In genomic region chr12:13208533-13209278, GRCh38 we compare ENCODE assay signal across 8 cellular contexts. TPM values are rescaled to one million over a fixed set of nuclear protein-coding genes. Genes with fewer than 3 reads are reported as not detected.
DNase-seq lines count a peak whose midpoint lies in the region; ATAC-seq and TF ChIP-seq lines count a peak whose summit lies in the region.

No MANE protein-coding gene starts in this region.

- H3K27ac ChIP-seq in AG04450 (ENCODE audit: low read depth, low read length) (no peak overlapping the region), ascending aorta (no peak overlapping the region), liver (ENCODE audit: low read depth in 1 of 2, low read length in 2 of 2) (no peak overlapping the region)

- H3K9ac ChIP-seq in liver (ENCODE audit: low read depth in 1 of 2, low read length in 2 of 2) = no peak overlapping the region

- H3K27me3 ChIP-seq in AG04450 (ENCODE audit: control insufficient read depth, insufficient read depth, low read length) (no peaks in the 10 kb centered on the region), ascending aorta (no peaks in the 10 kb centered on the region), liver (ENCODE audit: control insufficient read depth in 4 of 4, insufficient read depth in 4 of 4, low read length in 3 of 4) (peaks cover 0 to 2% (median 0%) of the 10 kb centered on the region in 4 donors)

- no peak for DNase-seq in AG04450 (ENCODE audit: low read depth, low spot score)
- DNase-seq in HFF-Myc (ENCODE audit: extremely low read depth, low read depth) = no peak
- DNase-seq in ascending aorta (ENCODE audit: low spot score in 2 of 2) = no peak
- DNase-seq in HuH-7 (ENCODE audit: low spot score) = no peak
- no peak for DNase-seq in activated effector memory CD4-positive, alpha-beta T cell treated with Interleukin-2 at 50 U/mL for 16 hours
- DNase-seq in SIG-M5 (lab: John Stamatoyannopoulos, UW) = no peak

- WGBS in liver = 68% methylated on average over 7 of the region's 7 CpGs

- CTCF ChIA-PET in AG04450 (lab: Charles Lee) = interaction anchor here (0.5 to 7.1 kb wide), 8 partner anchors 11 to 294 kb away, joined by 3 to 84 read pairs (median 3); no protein-coding TSS in a partner anchor

- POLR2A ChIA-PET in AG04450 (lab: Yijun Ruan, JAX) = interaction anchor here (0.8 kb wide), 1 partner anchor 111 kb away, joined by 9 read pairs; no protein-coding TSS in a partner anchor

- peaks cover 2 to 13% of the 10 kb centered on the region in 2 donors for H3K36me3 ChIP-seq in ascending aorta
- H3K36me3 ChIP-seq in liver (ENCODE audit: control insufficient read depth in 4 of 4, insufficient read depth in 3 of 4, low read depth in 1 of 4, low read length in 3 of 4) = no peaks in the 10 kb centered on the region

- H3K4me3 ChIP-seq in AG04450 (ENCODE audit: low read depth, low read length) = no peak overlapping the region
- no peak overlapping the region for H3K4me3 ChIP-seq in HFF-Myc (replicated peaks; ENCODE audit: low read depth, low read length)
- H3K4me3 ChIP-seq in ascending aorta = no peak overlapping the region
- H3K4me3 ChIP-seq in liver (ENCODE audit: low read depth in 1 of 3, low read length in 3 of 3) = no peak overlapping the region

- intact Hi-C loops in ascending aorta (cut with DNase I) = no loop called here

- H3K9me3 ChIP-seq in AG04450 (ENCODE audit: control insufficient read depth, insufficient read depth, low read length) = no peaks in the 10 kb centered on the region
- H3K9me3 ChIP-seq in ascending aorta = no peaks in the 10 kb centered on the region
- no peaks in the 10 kb centered on the region for H3K9me3 ChIP-seq in liver (ENCODE audit: control insufficient read depth in 4 of 4, low read length in 3 of 4)

- TF ChIP-seq RAD21 in liver (IDR thresholded peaks at IDR 0.05) = peak; percentile 75 to 76

- peak; percentile 64 for TF ChIP-seq CTCF in AG04450 (IDR thresholded peaks at IDR 0.05; ENCODE audit: low read depth, low read length)
- peak; percentile 58 for TF ChIP-seq CTCF in HFF-Myc (IDR thresholded peaks at IDR 0.05; ENCODE audit: low read depth, low read length, missing control alignments)
- TF ChIP-seq CTCF in ascending aorta (IDR thresholded peaks at IDR 0.05) = peak; percentile 20 to 45 (median 44)
- TF ChIP-seq CTCF in liver (IDR thresholded peaks at IDR 0.05; ENCODE audit: low read depth, low read length, missing input control) = peak; percentile 42

- no peak for ATAC-seq in GM21528 (IDR thresholded peaks at IDR 0.05; ENCODE audit: low FRiP score, unreplicated experiment)

- H3K4me1 ChIP-seq in ascending aorta (peaks cover 0 to 16% of the 10 kb centered on the region in 2 donors), liver (ENCODE audit: control insufficient read depth in 4 of 4, insufficient read depth in 4 of 4, low read length in 3 of 4) (peaks cover 0 to 4% (median 0%) of the 10 kb centered on the region in 4 donors)

TF ChIP-seq in liver, 16 proteins besides CTCF, POLR2A, EP300 and RAD21:
- TF ChIP-seq REST (IDR thresholded peaks at IDR 0.05) (no peak), NR2F2 (IDR thresholded peaks at IDR 0.05) (no peak), MAX (IDR thresholded peaks at IDR 0.05) (no peak), YY1 (IDR thresholded peaks at IDR 0.05) (no peak), FOXA1 (IDR thresholded peaks at IDR 0.05) (no peak), ATF3 (IDR thresholded peaks at IDR 0.05) (no peak), JUND (IDR thresholded peaks at IDR 0.05) (no peak), GABPA (IDR thresholded peaks at IDR 0.05 in 1 of 2, conservative IDR thresholded peaks at IDR 0.05 in 1 of 2) (no peak), SP1 (IDR thresholded peaks at IDR 0.05) (no peak), HNF4G (IDR thresholded peaks at IDR 0.05) (no peak)

RNA-seq across cellular contexts. Expression of gene EMP1, which starts 12.2 kb away (rescaled TPM):
- polyA plus RNA-seq in AG04450 (2011; rRNA removed) (209 and 257 TPM in 2 replicates), liver (1 to 10 TPM; 1.6 to 5.2 TPM)
- polyA minus RNA-seq in AG04450 (2011; rRNA and poly(A)+ RNA removed) = 319 and 351 TPM in 2 replicates
- total RNA-seq in ascending aorta (588 TPM), liver (1 to 10 TPM; 2.1 to 5.6 TPM)

Comparison
In these comparisons a context has a peak if more than half of its experiments do, and no peak if none do; other contexts are left out.
1. RNA of gene EMP1, which starts 12.2 kb away (total RNA-seq): 588 TPM in ascending aorta (single experiment); 2.1 to 5.6 TPM in liver; every median in the first group is over 10 times any median in the second.
2. Peak in every context shown above with its lines, with median percentiles within 50 percentile points of each other: CTCF ChIP-seq.